ENCODE assay signal across 30 cellular contexts in genomic region chr11:104183572-104183971, GRCh38.
"Had no signal": no experiment of that assay in that cellular context is flagged by ENCODE, and none has a peak within 500 bp of the region (broad histone marks: within the 10 kb centered on the region; RNA-seq: fewer than 3 reads in every experiment).

No MANE protein-coding gene starts in this region.

- H3K4me1 ChIP-seq: colonic mucosa, esophagus squamous epithelium, gastroesophageal sphincter, heart right ventricle, left lung, parathyroid adenoma, right atrium auricular region, stomach, thyroid gland, vagina had no signal

- H3K4me2 ChIP-seq: smooth muscle cell had no signal

- H3K9me3 ChIP-seq: colonic mucosa, esophagus squamous epithelium, gastroesophageal sphincter, heart right ventricle, left lung, mucosa of descending colon, neutrophil, right atrium auricular region, stomach, thyroid gland, vagina had no signal

- DNase-seq: colonic mucosa; dermis blood vessel endothelial cell; effector memory CD4-positive, alpha-beta T cell; erythroblast; esophagus squamous epithelium; glutamatergic neuron; heart right ventricle; hippocampal formation; left cardiac atrium; left lung; mesenchymal stem cell; mucosa of descending colon; naive B cell; stimulated activated CD4-positive, alpha-beta T cell treated with anti-CD3 and anti-CD28 coated beads, Interleukin-12 subunit alpha, Interleukin-12 subunit beta, amount 100 ng/mL, for 4 hours; stimulated activated CD4-positive, alpha-beta T cell treated with anti-CD3 and anti-CD28 coated beads, Interleukin-1b, Interleukin-23, amount 100 ng/mL, for 48 hours; stimulated activated CD4-positive, alpha-beta T cell treated with anti-CD3 and anti-CD28 coated beads, Interleukin-4, amount 100 ng/mL, for 24 hours; stimulated activated naive CD4-positive, alpha-beta T cell treated with Interleukin-2 at 50 U/mL for 16 hours; stomach; thyroid gland; trophoblast cell had no signal

- H3K36me3 ChIP-seq: colonic mucosa, esophagus squamous epithelium, gastroesophageal sphincter, heart right ventricle, left lung, neutrophil, right atrium auricular region, stomach, thyroid gland, vagina had no signal

- H2AFZ ChIP-seq: parathyroid adenoma had no signal

- H3K79me2 ChIP-seq: parathyroid adenoma had no signal

- H3K27ac ChIP-seq: colonic mucosa, esophagus squamous epithelium, gastroesophageal sphincter, heart right ventricle, left lung, neutrophil, parathyroid adenoma, right atrium auricular region, stomach, thyroid gland, vagina had no signal

- FAIRE-seq: islet of Langerhans had no signal

- H3K9ac ChIP-seq: parathyroid adenoma had no signal

- H3K4me3 ChIP-seq: colonic mucosa, esophagus squamous epithelium, gastroesophageal sphincter, heart right ventricle, left lung, mucosa of descending colon, right atrium auricular region, smooth muscle cell, stomach, thyroid gland, vagina had no signal

- H3K27me3 ChIP-seq: colonic mucosa, esophagus squamous epithelium, gastroesophageal sphincter, heart right ventricle, left lung, neutrophil, right atrium auricular region, stomach, thyroid gland, vagina had no signal

- ATAC-seq: gastroesophageal sphincter; heart right ventricle; left cardiac atrium; left lung; mucosa of descending colon; natural killer cell treated with Interleukin-12 subunit alpha and Interleukin-12 subunit beta and Interleukin-15 and Interleukin-18, amount 100 ng/mL, for 72 hours; sciatic nerve; stimulated activated effector memory CD8-positive, alpha-beta T cell treated with anti-CD3 and anti-CD28 coated beads, Interleukin-12 subunit alpha, Interleukin-12 subunit beta, amount 100 ng/mL, for 72 hours had no signal
